8 cellular contexts compared by ENCODE assay signal in the genomic region with DNA sequence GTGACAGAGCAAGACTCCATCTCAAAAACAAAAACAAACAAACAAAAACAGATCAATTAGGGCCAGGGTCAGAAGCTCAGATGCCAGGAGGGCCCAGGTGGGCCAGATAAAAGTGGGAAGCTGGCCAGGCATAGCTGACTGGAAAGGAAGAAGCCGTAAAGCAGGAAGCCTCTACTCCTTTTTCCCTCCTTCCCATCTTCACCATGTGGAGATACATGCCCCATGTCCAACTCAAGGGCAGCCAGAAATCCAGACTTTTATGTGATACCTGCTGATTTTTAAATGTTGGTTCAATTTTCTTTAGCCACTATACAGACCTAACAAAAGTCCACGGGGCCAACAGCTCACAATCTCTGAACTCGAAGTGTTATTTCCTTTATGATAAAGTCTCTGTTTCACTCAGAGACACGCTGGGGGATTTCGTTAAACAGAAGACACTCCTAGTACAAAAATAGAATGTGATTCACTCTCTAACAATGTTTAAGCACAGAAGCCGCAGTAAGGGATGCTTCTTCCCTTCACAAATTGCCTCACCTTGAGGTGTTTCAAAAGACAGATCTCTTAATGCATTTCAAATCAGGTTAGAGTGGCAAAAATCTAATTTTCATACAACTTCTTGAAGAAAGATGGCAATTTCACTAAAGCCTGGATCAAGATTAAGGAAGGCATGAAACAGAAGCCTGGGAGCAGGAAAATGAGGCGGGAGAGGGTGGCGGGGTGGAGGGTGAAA. TPM values are rescaled to one million over a fixed set of nuclear protein-coding genes. Genes with fewer than 3 reads are reported as not detected.
A peak's percentile ranks its signal among the peaks of the same experiment; 100 is the strongest.
DNase-seq lines count a peak whose midpoint lies in the region; ATAC-seq and TF ChIP-seq lines count a peak whose summit lies in the region.

No MANE protein-coding gene starts in this region.

- peak; percentile 86 for ATAC-seq in activated CD4-positive, alpha-beta T cell treated with anti-CD3 and anti-CD28 coated beads for 36 hours
- peak; percentile 79 for ATAC-seq in HG02885 (IDR thresholded peaks at IDR 0.05; ENCODE audit: poor library complexity, unreplicated experiment)

- DNase-seq in activated CD4-positive, alpha-beta T cell treated with anti-CD3 and anti-CD28 coated beads for 36 hours: peak; percentile 36
- no peak for DNase-seq in activated CD4-positive, alpha-beta T cell treated with anti-CD3 and anti-CD28 coated beads, Interleukin-2, amount 50 U/mL, for 4 hours
- DNase-seq in SJSA1 (ENCODE audit: low read depth in 1 of 2, low spot score in 2 of 2) (peak in 1 of 2 experiments; percentile 83), NCI-H2029 (lab: John Stamatoyannopoulos, UW) (no peak), NCI-H2029 treated with DMSO at 0.1 percent for 48 hours (lab: John Stamatoyannopoulos, UW) (no peak)
- no peak for DNase-seq in activated CD8-positive, alpha-beta memory T cell treated with anti-CD3 and anti-CD28 coated beads, Interleukin-2, amount 50 U/mL, for 4 hours

- intact Hi-C loops in activated CD4-positive, alpha-beta T cell treated with anti-CD3 and anti-CD28 coated beads for 36 hours (cut with DNase I, micrococcal nuclease): no loop called here

- no peaks in the 10 kb centered on the region for H3K36me3 Mint-ChIP-seq in activated CD4-positive, alpha-beta T cell treated with anti-CD3 and anti-CD28 coated beads for 36 hours (ENCODE audit: low read depth)
- H3K36me3 Mint-ChIP-seq in nephron (ENCODE audit: low read depth): no peaks in the 10 kb centered on the region

- H3K27me3 Mint-ChIP-seq in activated CD4-positive, alpha-beta T cell treated with anti-CD3 and anti-CD28 coated beads for 36 hours: peaks cover 2% of the 10 kb centered on the region
- peaks cover 20% of the 10 kb centered on the region for H3K27me3 Mint-ChIP-seq in nephron (ENCODE audit: low read depth)

- no peaks in the 10 kb centered on the region for H3K36me3 ChIP-seq in SJSA1

- POLR2A ChIA-PET in activated CD4-positive, alpha-beta T cell treated with anti-CD3 and anti-CD28 coated beads for 36 hours (lab: Charles Lee): interaction anchor here (0.6 kb wide), 1 partner anchor 45 kb away, joined by 4 read pairs; no protein-coding TSS in a partner anchor

- H3K4me3 ChIP-seq in SJSA1: no peak overlapping the region

- CTCF ChIA-PET in activated CD4-positive, alpha-beta T cell treated with anti-CD3 and anti-CD28 coated beads for 36 hours (lab: Charles Lee): no interaction called here

- H3K4me3 Mint-ChIP-seq in activated CD4-positive, alpha-beta T cell treated with anti-CD3 and anti-CD28 coated beads for 36 hours: no peak overlapping the region
- no peak overlapping the region for H3K4me3 Mint-ChIP-seq in nephron

- H3K27me3 ChIP-seq in SJSA1 (replicated peaks): no peaks in the 10 kb centered on the region

- H3K4me1 ChIP-seq in SJSA1 (replicated peaks): peaks cover 27% of the 10 kb centered on the region

- peak overlapping the region; percentile 53 for H3K27ac Mint-ChIP-seq in activated CD4-positive, alpha-beta T cell treated with anti-CD3 and anti-CD28 coated beads for 36 hours
- peak overlapping the region in 2 of 3 experiments; percentile 1 to 13 for H3K27ac Mint-ChIP-seq in nephron

- H3K27ac ChIP-seq in SJSA1: peak overlapping the region; percentile 73

- H3K4me1 Mint-ChIP-seq in activated CD4-positive, alpha-beta T cell treated with anti-CD3 and anti-CD28 coated beads for 36 hours: peaks cover 10% of the 10 kb centered on the region
- peaks cover 31% of the 10 kb centered on the region for H3K4me1 Mint-ChIP-seq in nephron

- no peaks in the 10 kb centered on the region for H3K9me3 ChIP-seq in SJSA1 (replicated peaks)

- no peaks in the 10 kb centered on the region for H3K9me3 Mint-ChIP-seq in activated CD4-positive, alpha-beta T cell treated with anti-CD3 and anti-CD28 coated beads for 36 hours (ENCODE audit: low read depth)
- H3K9me3 Mint-ChIP-seq in nephron: no peaks in the 10 kb centered on the region

- TF ChIP-seq CTCF in nephron (IDR thresholded peaks at IDR 0.05; ENCODE audit: unreplicated experiment in 3 of 3): no peak

RNA-seq across cellular contexts. Expression of a gene that starts 14.0 kb away (rescaled TPM):
- not detected for total RNA-seq in activated CD4-positive, alpha-beta T cell treated with anti-CD3 and anti-CD28 coated beads for 36 hours
- total RNA-seq in SJSA1 (2014; rRNA removed; shearing (Covaris generic)): not detected in 2 replicates

RNA-seq across cellular contexts. Expression of a gene that starts 48.9 kb away (rescaled TPM):
- total RNA-seq in activated CD4-positive, alpha-beta T cell treated with anti-CD3 and anti-CD28 coated beads for 36 hours: 10 to 100 TPM in 1 of 2 experiments, 1 to 10 TPM in 1; 9.7 to 17.0 TPM
- total RNA-seq in SJSA1 (2014; rRNA removed; shearing (Covaris generic)): 31.3 and 40.0 TPM in 2 replicates

RNA-seq across cellular contexts. Expression of a gene that starts 49.0 kb away (rescaled TPM):
- 1 to 10 TPM; 7.0 to 7.9 TPM for total RNA-seq in activated CD4-positive, alpha-beta T cell treated with anti-CD3 and anti-CD28 coated beads for 36 hours
- 3.6 and 6.4 TPM in 2 replicates for total RNA-seq in SJSA1 (2014; rRNA removed; shearing (Covaris generic))
